16 cellular contexts compared by ENCODE assay signal in the genomic region with DNA sequence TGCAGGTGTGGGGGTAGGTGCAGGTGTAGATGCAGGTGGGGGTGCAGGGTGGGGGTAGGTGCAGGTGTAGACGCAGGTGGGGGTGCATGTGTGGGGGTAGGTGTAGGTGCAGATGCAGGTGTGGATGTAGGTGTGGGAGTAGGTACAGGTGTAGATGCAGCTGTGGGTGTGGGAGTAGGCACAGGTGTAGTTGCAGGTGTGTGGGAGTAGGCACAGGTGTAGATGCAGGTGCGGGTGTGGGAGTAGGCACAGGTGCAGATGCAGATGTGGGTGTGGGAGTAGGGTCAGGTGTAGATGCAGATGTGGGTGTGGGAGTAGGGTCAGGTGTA.
DNase-seq lines count a peak whose midpoint lies in the region; ATAC-seq and TF ChIP-seq lines count a peak whose summit lies in the region.
"Had no signal": no experiment of that assay in that cellular context is flagged by ENCODE, and none has a peak within 500 bp of the region (broad histone marks: within the 10 kb centered on the region; RNA-seq: fewer than 3 reads in every experiment).

No MANE protein-coding gene starts in this region.

- H3K9me3 Mint-ChIP-seq in chondrocyte (ENCODE audit: low read depth): no peaks in the 10 kb centered on the region
- H3K9me3 Mint-ChIP-seq: CD8-positive, alpha-beta T cell; GM23338 had no signal

- peaks cover 3% of the 10 kb centered on the region for H3K36me3 Mint-ChIP-seq in chondrocyte (ENCODE audit: low read depth)

- no peaks in the 10 kb centered on the region for H3K4me1 Mint-ChIP-seq in chondrocyte (ENCODE audit: low read depth)

- DNase-seq in activated CD4-positive, CD25-positive, alpha-beta regulatory T cell treated with anti-CD3 and anti-CD28 coated beads, Interleukin-2, amount 50 U/mL, for 72 hours: peak; percentile 23
- DNase-seq in activated CD4-positive, CD25-positive, alpha-beta regulatory T cell (lab: John Stamatoyannopoulos, UW): no peak
- DNase-seq in D341Med (ENCODE audit: low spot score): peak; percentile 3
- no peak for DNase-seq in chondrocyte (ENCODE audit: low spot score)
- peak; percentile 10 for DNase-seq in omental fat pad (ENCODE audit: low spot score)
- no peak for DNase-seq in cortex of kidney (lab: John Stamatoyannopoulos, UW)
- DNase-seq in SW 1271 (lab: John Stamatoyannopoulos, UW): no peak
- DNase-seq: DMS79 treated with DMSO at 0.1 percent for 48 hours, NCI-H1048, NCI-H146, NCI-H2081, NCI-H510A, NCI-H774 had no signal

- peak overlapping the region; percentile 87 for H3K27ac Mint-ChIP-seq in chondrocyte (ENCODE audit: unreplicated experiment)
- H3K27ac Mint-ChIP-seq: CD8-positive, alpha-beta T cell; GM23338 had no signal

- no peak overlapping the region for H3K4me3 Mint-ChIP-seq in chondrocyte (ENCODE audit: unreplicated experiment)
- H3K4me3 Mint-ChIP-seq: CD8-positive, alpha-beta T cell; GM23338 had no signal

- H3K27me3 Mint-ChIP-seq in chondrocyte (ENCODE audit: low read depth): no peaks in the 10 kb centered on the region

- ATAC-seq in omental fat pad (ENCODE audit: low FRiP score) (no peak), HG02678 (IDR thresholded peaks at IDR 0.05; ENCODE audit: unreplicated experiment) (no peak)
- ATAC-seq: CD8-positive, alpha-beta T cell; GM23338 had no signal

- TF ChIP-seq CTCF in chondrocyte (IDR thresholded peaks at IDR 0.05) (no peak), omental fat pad (IDR thresholded peaks at IDR 0.05) (no peak)

Comparison
In these comparisons a context has a peak if more than half of its experiments do, and no peak if none do; other contexts are left out.
1. DNase-seq: peak in activated CD4-positive, CD25-positive, alpha-beta regulatory T cell treated with anti-CD3 and anti-CD28 coated beads, Interleukin-2, amount 50 U/mL, for 72 hours (single experiment), D341Med (single experiment) and omental fat pad (single experiment); none in activated CD4-positive, CD25-positive, alpha-beta regulatory T cell (0 of 4), chondrocyte (single experiment), cortex of kidney (single experiment) and SW 1271 (0 of 2).